31 cellular contexts compared by ENCODE assay signal in the genomic region with DNA sequence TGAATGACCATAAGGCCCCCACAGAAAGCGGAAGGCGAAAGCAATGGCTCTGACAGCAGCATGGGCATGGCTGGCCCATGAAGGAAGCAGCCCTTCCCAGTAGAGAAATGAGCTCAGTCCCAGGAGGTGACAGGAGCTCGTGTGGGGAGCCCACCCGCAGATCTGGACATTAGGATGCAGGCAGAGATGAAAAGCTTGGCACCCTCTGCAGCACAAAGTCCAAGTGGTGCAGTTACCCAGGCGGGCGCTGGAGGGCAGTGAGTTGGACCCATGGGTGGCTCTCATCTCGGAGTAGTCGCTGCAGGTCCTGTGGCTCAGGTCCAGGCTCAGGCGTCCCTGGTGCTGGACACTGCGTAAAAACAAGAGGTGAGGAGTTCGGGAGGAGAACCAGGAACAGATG.
"Had no signal": no experiment of that assay in that cellular context is flagged by ENCODE, and none has a peak within 500 bp of the region (broad histone marks: within the 10 kb centered on the region; RNA-seq: fewer than 3 reads in every experiment).

No MANE protein-coding gene starts in this region.

- H3K9me3 Mint-ChIP-seq: dendritic cell treated with granulocyte-macrophage colony-stimulating factor and Interleukin-4, amounts not matched to agents 40 ng/mL and 50 ng/mL, for 4 days; endodermal cell; memory B cell; naive B cell; natural killer cell treated with Interleukin-12 subunit alpha and Interleukin-12 subunit beta and Interleukin-15 and Interleukin-18, amount 100 ng/mL, for 72 hours; neural progenitor cell; stimulated activated naive CD8-positive, alpha-beta T cell treated with anti-CD3 and anti-CD28 coated beads, Interleukin-15, amount 100 ng/mL, for 72 hours had no signal

- ATAC-seq: heart right ventricle; left colon; left ventricle myocardium superior; mucosa of descending colon; natural killer cell treated with Interleukin-12 subunit alpha and Interleukin-12 subunit beta and Interleukin-15 and Interleukin-18, amount 100 ng/mL, for 72 hours; right lobe of liver; stimulated activated naive CD8-positive, alpha-beta T cell treated with anti-CD3 and anti-CD28 coated beads, Interleukin-15, amount 100 ng/mL, for 72 hours had no signal

- H3K27me3 Mint-ChIP-seq: dendritic cell treated with granulocyte-macrophage colony-stimulating factor and Interleukin-4, amounts not matched to agents 40 ng/mL and 50 ng/mL, for 4 days; memory B cell; naive B cell; natural killer cell treated with Interleukin-12 subunit alpha and Interleukin-12 subunit beta and Interleukin-15 and Interleukin-18, amount 100 ng/mL, for 72 hours; stimulated activated naive CD8-positive, alpha-beta T cell treated with anti-CD3 and anti-CD28 coated beads, Interleukin-15, amount 100 ng/mL, for 72 hours had no signal

- H3K36me3 Mint-ChIP-seq: memory B cell; naive B cell; natural killer cell treated with Interleukin-12 subunit alpha and Interleukin-12 subunit beta and Interleukin-15 and Interleukin-18, amount 100 ng/mL, for 72 hours had no signal

- H3K27me3 ChIP-seq: colonic mucosa, esophagus squamous epithelium, heart right ventricle, neural progenitor cell, ovary, right lobe of liver, suprapubic skin, transverse colon, vagina had no signal

- H3K4me3 Mint-ChIP-seq: dendritic cell treated with granulocyte-macrophage colony-stimulating factor and Interleukin-4, amounts not matched to agents 40 ng/mL and 50 ng/mL, for 4 days; endodermal cell; memory B cell; naive B cell; natural killer cell treated with Interleukin-12 subunit alpha and Interleukin-12 subunit beta and Interleukin-15 and Interleukin-18, amount 100 ng/mL, for 72 hours; neural progenitor cell; stimulated activated naive CD8-positive, alpha-beta T cell treated with anti-CD3 and anti-CD28 coated beads, Interleukin-15, amount 100 ng/mL, for 72 hours had no signal

- H3K4me3 ChIP-seq: colonic mucosa, esophagus squamous epithelium, heart right ventricle, lung, mucosa of descending colon, neural progenitor cell, ovary, right lobe of liver, smooth muscle cell, suprapubic skin, transverse colon, vagina had no signal

- H3K27ac Mint-ChIP-seq: dendritic cell treated with granulocyte-macrophage colony-stimulating factor and Interleukin-4, amounts not matched to agents 40 ng/mL and 50 ng/mL, for 4 days; endodermal cell; memory B cell; naive B cell; neural progenitor cell had no signal

- H3K4me1 ChIP-seq: colonic mucosa, heart right ventricle, neural progenitor cell, right lobe of liver, suprapubic skin, transverse colon, vagina had no signal

- H3K9me3 ChIP-seq: colonic mucosa, esophagus squamous epithelium, heart right ventricle, mucosa of descending colon, ovary, right lobe of liver, suprapubic skin, transverse colon, vagina had no signal

- H3K27ac ChIP-seq: colonic mucosa, esophagus squamous epithelium, heart right ventricle, neural progenitor cell, ovary, right lobe of liver, suprapubic skin, transverse colon, vagina had no signal

- DNase-seq: colonic mucosa; effector CD8-positive, alpha-beta T cell; endodermal cell; erythroblast; esophagus squamous epithelium; foreskin melanocyte; glutamatergic neuron; heart right ventricle; hippocampal formation; kidney glomerular epithelial cell; left colon; left ventricle myocardium superior; mucosa of descending colon; naive B cell; ovary; stimulated activated CD4-positive, alpha-beta T cell treated with anti-CD3 and anti-CD28 coated beads, Interleukin-12 subunit alpha, Interleukin-12 subunit beta, amount 100 ng/mL, for 4 hours; stimulated activated CD4-positive, alpha-beta T cell treated with anti-CD3 and anti-CD28 coated beads, Interleukin-1b, Interleukin-23, amount 100 ng/mL, for 48 hours; stimulated activated CD4-positive, alpha-beta T cell treated with anti-CD3 and anti-CD28 coated beads, Interleukin-4, amount 100 ng/mL, for 1 hour; stimulated activated CD8-positive, alpha-beta memory T cell treated with anti-CD3 and anti-CD28 coated beads, Interleukin-4, amount 100 ng/mL, for 48 hours; stimulated activated naive CD4-positive, alpha-beta T cell; stimulated activated naive CD8-positive, alpha-beta T cell treated with anti-CD3 and anti-CD28 coated beads, Interleukin-15, amount 100 ng/mL, for 72 hours; transverse colon had no signal

- H3K36me3 ChIP-seq: ovary had no signal

- H3K4me1 Mint-ChIP-seq: endodermal cell, memory B cell, naive B cell, neural progenitor cell had no signal
